In the genomic region with DNA sequence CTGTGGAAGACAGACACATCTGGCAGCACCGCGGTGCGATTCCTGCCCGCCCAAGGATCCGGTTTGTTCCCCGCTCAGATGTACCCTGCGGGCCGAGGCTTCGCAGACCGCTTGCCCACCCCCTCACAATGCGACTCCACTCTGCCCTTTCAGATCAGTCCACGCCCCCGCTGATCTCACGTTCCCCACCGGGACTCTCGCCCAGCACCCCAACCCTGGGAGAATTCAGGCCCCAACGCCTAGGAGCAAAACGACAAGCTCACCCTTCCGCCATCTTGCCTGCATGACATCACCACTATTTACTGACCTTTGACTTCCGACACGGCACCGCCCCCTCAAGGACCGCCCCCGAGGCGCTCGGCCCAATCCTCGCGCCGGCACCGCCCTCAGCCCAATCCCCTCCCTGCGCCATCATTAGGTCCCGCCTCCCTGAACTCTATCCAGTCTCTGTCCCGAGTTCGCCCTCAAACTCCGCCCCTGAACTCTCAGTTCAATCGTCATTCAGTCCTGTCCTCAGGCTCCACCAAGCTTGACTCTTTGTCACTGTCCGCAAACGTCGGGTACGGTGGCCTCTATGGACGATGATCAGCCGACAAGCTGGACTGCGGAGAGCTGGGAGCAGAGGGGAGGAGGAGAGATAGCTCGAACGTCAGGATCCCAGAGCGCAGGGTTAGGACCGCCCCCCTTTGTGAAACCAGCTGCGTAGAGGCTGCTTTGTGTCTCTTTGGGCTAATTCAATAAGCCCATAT, we compare ENCODE assay signal across 8 cellular contexts. TPM values are rescaled to one million over a fixed set of nuclear protein-coding genes. Genes with fewer than 3 reads are reported as not detected.
DNase-seq lines count a peak whose midpoint lies in the region; ATAC-seq and TF ChIP-seq lines count a peak whose summit lies in the region.

A gene with protein sequence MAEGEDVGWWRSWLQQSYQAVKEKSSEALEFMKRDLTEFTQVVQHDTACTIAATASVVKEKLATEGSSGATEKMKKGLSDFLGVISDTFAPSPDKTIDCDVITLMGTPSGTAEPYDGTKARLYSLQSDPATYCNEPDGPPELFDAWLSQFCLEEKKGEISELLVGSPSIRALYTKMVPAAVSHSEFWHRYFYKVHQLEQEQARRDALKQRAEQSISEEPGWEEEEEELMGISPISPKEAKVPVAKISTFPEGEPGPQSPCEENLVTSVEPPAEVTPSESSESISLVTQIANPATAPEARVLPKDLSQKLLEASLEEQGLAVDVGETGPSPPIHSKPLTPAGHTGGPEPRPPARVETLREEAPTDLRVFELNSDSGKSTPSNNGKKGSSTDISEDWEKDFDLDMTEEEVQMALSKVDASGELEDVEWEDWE (minus strand): TSS at position 301 of the 749 bp plus-strand sequence. CDS start 27 bp downstream, at position 274.

- H3K4me3 Mint-ChIP-seq in activated T-helper 2 cell treated with anti-CD3 and anti-CD28 coated beads, Interferon-gamma antibody, Interleukin-2, Interleukin-4, amounts not matched to agents 10 μg/mL and 5 μg/mL and 100 μg/mL, durations not matched to agents 14 hours and 24 hours and 36 hours (ENCODE audit: low read depth) = peak within 1 kb of the TSS; percentile 99
- H3K4me3 Mint-ChIP-seq in naive thymus-derived CD4-positive, alpha-beta T cell = peak within 1 kb of the TSS in 9 of 10 donors; percentile 92 to 100 (median 99)
- H3K4me3 Mint-ChIP-seq in stimulated activated naive B cell treated with anti-CD40 and anti-IgM and Interleukin-4, amounts not matched to agents 10 μg/mL and 1 μg/mL and 100 μg/mL, for 72 hours = peak within 1 kb of the TSS; percentile 94 to 99

- H3K79me2 ChIP-seq in fibroblast of lung (ENCODE audit: control insufficient read depth, insufficient read depth, low read length) = peaks cover 20% of the 10 kb centered on the region

- peaks cover 10% of the 10 kb centered on the region for H3K36me3 Mint-ChIP-seq in activated T-helper 2 cell treated with anti-CD3 and anti-CD28 coated beads, Interferon-gamma antibody, Interleukin-2, Interleukin-4, amounts not matched to agents 10 μg/mL and 5 μg/mL and 100 μg/mL, durations not matched to agents 14 hours and 24 hours and 36 hours (ENCODE audit: low read depth)
- peaks cover 0 to 7% (median 3%) of the 10 kb centered on the region in 5 donors for H3K36me3 Mint-ChIP-seq in naive thymus-derived CD4-positive, alpha-beta T cell
- peaks cover 3 to 9% of the 10 kb centered on the region in 2 donors for H3K36me3 Mint-ChIP-seq in stimulated activated naive B cell treated with anti-CD40 and anti-IgM and Interleukin-4, amounts not matched to agents 10 μg/mL and 1 μg/mL and 100 μg/mL, for 72 hours

- TF ChIP-seq CTCF in RWPE2 (IDR thresholded peaks at IDR 0.05; ENCODE audit: poor library complexity, severe bottlenecking) = no peak
- TF ChIP-seq CTCF in fibroblast of lung (conservative IDR thresholded peaks at IDR 0.05 in 1 of 2, IDR thresholded peaks at IDR 0.05 in 1 of 2; ENCODE audit: low read depth in 1 of 2, low read length in 2 of 2) = no peak

- H3K27ac ChIP-seq in RWPE2 (ENCODE audit: poor library complexity, severe bottlenecking) (peak within 1 kb of the TSS; percentile 42), fibroblast of lung (ENCODE audit: insufficient read depth, low read length) (peak within 1 kb of the TSS; percentile 94)
- peak within 1 kb of the TSS; percentile 95 for H3K27ac ChIP-seq in naive thymus-derived CD4-positive, alpha-beta T cell (ENCODE audit: low read depth, low read length)

- no peaks in the 10 kb centered on the region for H4K20me1 ChIP-seq in fibroblast of lung (ENCODE audit: control insufficient read depth, extremely low read depth, insufficient read depth, low read length)

- H3K4me2 ChIP-seq in fibroblast of lung (ENCODE audit: extremely low read depth, insufficient read depth, low read length) = peak within 1 kb of the TSS; percentile 95

- H3K4me1 ChIP-seq in RWPE2 (ENCODE audit: insufficient read depth, poor library complexity, severe bottlenecking) = peaks cover 5% of the 10 kb centered on the region
- H3K4me1 ChIP-seq in fibroblast of lung (ENCODE audit: control insufficient read depth, extremely low read depth, insufficient read depth, low read length) = peaks cover 10% of the 10 kb centered on the region
- peaks cover 15 to 30% of the 10 kb centered on the region in 2 donors for H3K4me1 ChIP-seq in naive thymus-derived CD4-positive, alpha-beta T cell (ENCODE audit: control insufficient read depth in 2 of 2, insufficient read depth in 2 of 2, low read length in 2 of 2)

- H3K27me3 ChIP-seq in RWPE2 (ENCODE audit: insufficient read depth, poor library complexity, severe bottlenecking) (no peaks in the 10 kb centered on the region), fibroblast of lung (ENCODE audit: control insufficient read depth, insufficient read depth, low read length) (no peaks in the 10 kb centered on the region)
- H3K27me3 ChIP-seq in naive thymus-derived CD4-positive, alpha-beta T cell (ENCODE audit: control insufficient read depth in 2 of 2, insufficient read depth in 2 of 2, low read length in 2 of 2) = no peaks in the 10 kb centered on the region

- peak within 1 kb of the TSS; percentile 91 for H3K9ac ChIP-seq in fibroblast of lung (ENCODE audit: insufficient read depth, low read length)

- peak within 1 kb of the TSS; percentile 83 for H2AFZ ChIP-seq in fibroblast of lung (ENCODE audit: low read length)

- ATAC-seq in RWPE2 (ENCODE audit: low read depth) = peak; percentile 92
- ATAC-seq in naive thymus-derived CD4-positive, alpha-beta T cell = peak; percentile 99
- peak; percentile 96 to 97 for ATAC-seq in stimulated activated naive B cell treated with anti-CD40 and anti-IgM and Interleukin-4, amounts not matched to agents 10 μg/mL and 1 μg/mL and 100 μg/mL, for 72 hours (replicated peaks)

- peak within 1 kb of the TSS; percentile 99 for H3K27ac Mint-ChIP-seq in activated T-helper 2 cell treated with anti-CD3 and anti-CD28 coated beads, Interferon-gamma antibody, Interleukin-2, Interleukin-4, amounts not matched to agents 10 μg/mL and 5 μg/mL and 100 μg/mL, durations not matched to agents 14 hours and 24 hours and 36 hours
- H3K27ac Mint-ChIP-seq in naive thymus-derived CD4-positive, alpha-beta T cell = peak within 1 kb of the TSS; percentile 94 to 100 (median 98)
- H3K27ac Mint-ChIP-seq in stimulated activated naive B cell treated with anti-CD40 and anti-IgM and Interleukin-4, amounts not matched to agents 10 μg/mL and 1 μg/mL and 100 μg/mL, for 72 hours = peak within 1 kb of the TSS; percentile 99

- H3K9me3 Mint-ChIP-seq in activated T-helper 2 cell treated with anti-CD3 and anti-CD28 coated beads, Interferon-gamma antibody, Interleukin-2, Interleukin-4, amounts not matched to agents 10 μg/mL and 5 μg/mL and 100 μg/mL, durations not matched to agents 14 hours and 24 hours and 36 hours = no peaks in the 10 kb centered on the region
- peaks cover 0 to 5% (median 0%) of the 10 kb centered on the region in 11 donors for H3K9me3 Mint-ChIP-seq in naive thymus-derived CD4-positive, alpha-beta T cell
- peaks cover 1 to 4% of the 10 kb centered on the region in 2 donors for H3K9me3 Mint-ChIP-seq in stimulated activated naive B cell treated with anti-CD40 and anti-IgM and Interleukin-4, amounts not matched to agents 10 μg/mL and 1 μg/mL and 100 μg/mL, for 72 hours

- H3K36me3 ChIP-seq in RWPE2 (ENCODE audit: low read depth) (peaks cover 21% of the 10 kb centered on the region), fibroblast of lung (ENCODE audit: control insufficient read depth, insufficient read depth, low read length) (peaks cover 1% of the 10 kb centered on the region)
- peaks cover 0 to 22% (median 12%) of the 10 kb centered on the region in 3 experiments for H3K36me3 ChIP-seq in naive thymus-derived CD4-positive, alpha-beta T cell (ENCODE audit: control insufficient read depth in 2 of 3, insufficient read depth in 3 of 3, low read length in 3 of 3)

- intact Hi-C loops in activated T-helper 2 cell treated with anti-CD3 and anti-CD28 coated beads, Interferon-gamma antibody, Interleukin-2, Interleukin-4, amounts not matched to agents 10 μg/mL and 5 μg/mL and 100 μg/mL, durations not matched to agents 14 hours and 24 hours and 36 hours (cut with micrococcal nuclease) = loop anchor here (2.0 to 5.0 kb wide), 3 partner anchors 57 to 192 kb away; a partner anchor contains a TSS
- intact Hi-C loops in naive thymus-derived CD4-positive, alpha-beta T cell (cut with micrococcal nuclease) = loop anchor here (1.0 to 10.0 kb wide), 24 partner anchors 43 to 1329 kb away; a partner anchor contains a TSS

- peak; percentile 99 for DNase-seq in EH (ENCODE audit: low read depth)
- DNase-seq in H4 (ENCODE audit: low spot score) = peak; percentile 99
- DNase-seq in LoVo (ENCODE audit: low spot score) = peak; percentile 98
- DNase-seq in RWPE2 (ENCODE audit: low spot score) = peak; percentile 95
- DNase-seq in activated T-helper 2 cell treated with anti-CD3 and anti-CD28 coated beads, Interferon-gamma antibody, Interleukin-2, Interleukin-4, amounts not matched to agents 10 μg/mL and 5 μg/mL and 100 μg/mL, durations not matched to agents 14 hours and 24 hours and 36 hours (ENCODE audit: low spot score) = peak; percentile 98
- DNase-seq in fibroblast of lung (ENCODE audit: low read depth in 2 of 2) = peak; percentile 98 to 99
- DNase-seq in naive thymus-derived CD4-positive, alpha-beta T cell = peak; percentile 94 to 99 (median 98)
- peak; percentile 98 for DNase-seq in stimulated activated naive B cell treated with anti-CD40 and anti-IgM and Interleukin-4, amounts not matched to agents 10 μg/mL and 1 μg/mL and 100 μg/mL, for 72 hours

- POLR2A ChIA-PET in naive thymus-derived CD4-positive, alpha-beta T cell (lab: Charles Lee) = interaction anchor here (0.5 to 3.6 kb wide), 46 partner anchors 8 to 1619 kb away, joined by 3 to 34 read pairs (median 5); a partner anchor contains a TSS

- H3K4me3 ChIP-seq in RWPE2 (ENCODE audit: severe bottlenecking) = peak within 1 kb of the TSS; percentile 82
- peak within 1 kb of the TSS; percentile 75 to 91 (median 88) for H3K4me3 ChIP-seq in fibroblast of lung (replicated peaks in 1 of 4; ENCODE audit: control extremely low read depth in 1 of 4, insufficient read depth in 1 of 4, low read depth in 3 of 4, low read length in 4 of 4)
- H3K4me3 ChIP-seq in naive thymus-derived CD4-positive, alpha-beta T cell (ENCODE audit: low read length) = peak within 1 kb of the TSS; percentile 90

- H3K27me3 Mint-ChIP-seq in activated T-helper 2 cell treated with anti-CD3 and anti-CD28 coated beads, Interferon-gamma antibody, Interleukin-2, Interleukin-4, amounts not matched to agents 10 μg/mL and 5 μg/mL and 100 μg/mL, durations not matched to agents 14 hours and 24 hours and 36 hours (ENCODE audit: low read depth) = peaks cover 10% of the 10 kb centered on the region
- H3K27me3 Mint-ChIP-seq in naive thymus-derived CD4-positive, alpha-beta T cell = peaks cover 0 to 19% (median 0%) of the 10 kb centered on the region in 5 donors
- H3K27me3 Mint-ChIP-seq in stimulated activated naive B cell treated with anti-CD40 and anti-IgM and Interleukin-4, amounts not matched to agents 10 μg/mL and 1 μg/mL and 100 μg/mL, for 72 hours = no peaks in the 10 kb centered on the region

- H3K4me1 Mint-ChIP-seq in activated T-helper 2 cell treated with anti-CD3 and anti-CD28 coated beads, Interferon-gamma antibody, Interleukin-2, Interleukin-4, amounts not matched to agents 10 μg/mL and 5 μg/mL and 100 μg/mL, durations not matched to agents 14 hours and 24 hours and 36 hours (ENCODE audit: low read depth) = peaks cover 12% of the 10 kb centered on the region
- peaks cover 4 to 40% (median 23%) of the 10 kb centered on the region in 7 donors for H3K4me1 Mint-ChIP-seq in naive thymus-derived CD4-positive, alpha-beta T cell
- H3K4me1 Mint-ChIP-seq in stimulated activated naive B cell treated with anti-CD40 and anti-IgM and Interleukin-4, amounts not matched to agents 10 μg/mL and 1 μg/mL and 100 μg/mL, for 72 hours = peaks cover 13 to 25% of the 10 kb centered on the region in 2 donors

- H3K9me3 ChIP-seq in RWPE2 (ENCODE audit: severe bottlenecking) (no peaks in the 10 kb centered on the region), fibroblast of lung (ENCODE audit: control insufficient read depth, insufficient read depth, low read depth, low read length) (no peaks in the 10 kb centered on the region)
- no peaks in the 10 kb centered on the region for H3K9me3 ChIP-seq in naive thymus-derived CD4-positive, alpha-beta T cell (ENCODE audit: control insufficient read depth in 2 of 3, low read length in 3 of 3)

- CTCF ChIA-PET in naive thymus-derived CD4-positive, alpha-beta T cell (lab: Charles Lee) = interaction anchor here (0.5 to 2.0 kb wide), 9 partner anchors 9 to 479 kb away, joined by 3 to 7 read pairs (median 3); a partner anchor contains a TSS

RNA-seq across cellular contexts. Expression of the gene that starts here (rescaled TPM):
- total RNA-seq in H4 (2014; rRNA removed; shearing (Covaris generic)) = 47.0 and 47.5 TPM in 2 replicates
- 48.9 and 54.3 TPM in 2 replicates for total RNA-seq in activated T-helper 2 cell treated with anti-CD3 and anti-CD28 coated beads, Interferon-gamma antibody, Interleukin-2, Interleukin-4, amounts not matched to agents 10 μg/mL and 5 μg/mL and 100 μg/mL, durations not matched to agents 14 hours and 24 hours and 36 hours
- 48.5 and 55.5 TPM in 2 replicates for total RNA-seq in fibroblast of lung
- 42.4 and 42.8 TPM in 2 replicates for polyA plus RNA-seq in fibroblast of lung
- polyA plus RNA-seq in fibroblast of lung (2012) = 30.6 and 34.9 TPM in 2 replicates
- polyA minus RNA-seq in fibroblast of lung (ENCODE audit: low replicate concordance) = 32.2 and 33.6 TPM in 2 replicates
- total RNA-seq in naive thymus-derived CD4-positive, alpha-beta T cell = 100 to 1,000 TPM in 4 of 5 experiments, 10 to 100 TPM in 1; 51.7 to 186 (median 121) TPM
- polyA plus RNA-seq in naive thymus-derived CD4-positive, alpha-beta T cell = 10 to 100 TPM; 37.6 to 54.9 TPM

Comparison
In these comparisons a context has a peak if more than half of its experiments do, and no peak if none do; other contexts are left out.
1. Peak in every context shown above with its lines: DNase-seq, ATAC-seq, H3K4me3 ChIP-seq and H3K27ac ChIP-seq.
2. H3K27ac ChIP-seq: peak in every context shown above with its lines; median percentile 95 in naive thymus-derived CD4-positive, alpha-beta T cell; 94 in fibroblast of lung; 42 in RWPE2.